Comparison of ENCODE assay signal across 9 cellular contexts in genomic region chr20:13995086-13995665, GRCh38. TPM values are rescaled to one million over a fixed set of nuclear protein-coding genes. Genes with fewer than 3 reads are reported as not detected.
DNase-seq lines count a peak whose midpoint lies in the region; ATAC-seq, FAIRE-seq and TF ChIP-seq lines count a peak whose summit lies in the region.
"Had no signal": no experiment of that assay in that cellular context is flagged by ENCODE, and none has a peak within 500 bp of the region (broad histone marks: within the 10 kb centered on the region; RNA-seq: fewer than 3 reads in every experiment).

Gene MACROD2, plus strand, starts transcription at chr20:13995516.

- no peaks in the 10 kb centered on the region for H3K36me3 ChIP-seq in K562 (ENCODE audit: control insufficient read depth, insufficient read depth, low read length)
- no peaks in the 10 kb centered on the region for H3K36me3 ChIP-seq in vagina

- peak within 1 kb of the TSS; percentile 93 for H3K4me3 Mint-ChIP-seq in progenitor cell of endocrine pancreas (ENCODE audit: low read depth)

- CTCF ChIA-PET in RWPE1 (lab: Yijun Ruan, JAX) = no interaction called here
- CTCF ChIA-PET in K562 (lab: Yijun Ruan, JAX; ENCODE audit: low intra/inter-chr PET ratio) = no interaction called here

- no TSS peak for BruUV-seq in K562 (replicated peaks; lab: Mats Ljungman, UMichigan)

- H3K9me1 ChIP-seq in K562 (ENCODE audit: control insufficient read depth, insufficient read depth, low read length) = no peaks in the 10 kb centered on the region

- TF ChIP-seq POLR2A in K562 (conservative IDR thresholded peaks at IDR 0.05) (no peak), vagina (IDR thresholded peaks at IDR 0.05) (peak in 1 of 2 donors; percentile 18)

- FAIRE-seq in K562 (lab: Jason Lieb, UNC) = no peak

- DNase-seq in ELR (ENCODE audit: low read depth) (peak; percentile 53), LoVo (ENCODE audit: low spot score) (peak; percentile 98), RWPE1 (ENCODE audit: low spot score) (peak; percentile 99), K562 (ENCODE audit: extremely low read depth in 1 of 4, low spot score in 3 of 4) (peak in 2 of 4 experiments; percentile 4 to 7), hippocampal formation (lab: John Stamatoyannopoulos, UW) (peak; percentile 80 to 81), progenitor cell of endocrine pancreas (ENCODE audit: low spot score, unreplicated experiment) (peak; percentile 99), vagina (ENCODE audit: extremely low spot score in 2 of 2) (peak in 1 of 2 donors; percentile 90)

- TF ChIP-seq EP300 in K562 (IDR thresholded peaks at IDR 0.05; ENCODE audit: low read length) = no peak

- no peaks in the 10 kb centered on the region for H3K27me3 ChIP-seq in K562 (ENCODE audit: control insufficient read depth in 2 of 2, insufficient read depth in 2 of 2, low read length in 2 of 2)
- no peaks in the 10 kb centered on the region for H3K27me3 ChIP-seq in vagina

- ATAC-seq in K562 (no peak; the same call in 2 of the 3 replicates), GM21528 (IDR thresholded peaks at IDR 0.05; ENCODE audit: low FRiP score, unreplicated experiment) (no peak)

- no peak for TF ChIP-seq CTCF in RWPE1 (conservative IDR thresholded peaks at IDR 0.05; ENCODE audit: low read depth)
- TF ChIP-seq CTCF in K562 (IDR thresholded peaks at IDR 0.05 in 2 of 3, conservative IDR thresholded peaks at IDR 0.05 in 1 of 3; ENCODE audit: insufficient read depth in 2 of 3, low read depth in 1 of 3, low read length in 3 of 3) = no peak
- peak; percentile 18 for TF ChIP-seq CTCF in progenitor cell of endocrine pancreas (IDR thresholded peaks at IDR 0.05; ENCODE audit: unreplicated experiment)
- TF ChIP-seq CTCF in vagina (IDR thresholded peaks at IDR 0.05) = peak in 1 of 3 experiments; percentile 7

- H3K27ac ChIP-seq in RWPE1 (peak within 1 kb of the TSS; percentile 60), K562 (ENCODE audit: extremely low read depth, low read depth, low read length) (no peak within 1 kb of the TSS), vagina (peak within 1 kb of the TSS; percentile 45)

- H3K4me1 Mint-ChIP-seq in progenitor cell of endocrine pancreas (ENCODE audit: low read depth) = peaks cover 8% of the 10 kb centered on the region

- intact Hi-C loops in K562 (cut with micrococcal nuclease) = no loop called here
- intact Hi-C loops in vagina (cut with DNase I) = no loop called here

- H4K20me1 ChIP-seq in K562 (replicated peaks; ENCODE audit: control insufficient read depth, insufficient read depth, low read length) = no peaks in the 10 kb centered on the region

- in situ Hi-C loops in K562 (cut with MboI) = no loop called here

- H2AFZ ChIP-seq in K562 (ENCODE audit: low read depth, low read length) = no peak within 1 kb of the TSS

- no peaks in the 10 kb centered on the region for H3K36me3 Mint-ChIP-seq in progenitor cell of endocrine pancreas (ENCODE audit: insufficient read depth)

- H3K9me3 ChIP-seq in K562 (replicated peaks; ENCODE audit: control insufficient read depth, insufficient read depth, low read depth, low read length) = no peaks in the 10 kb centered on the region
- no peaks in the 10 kb centered on the region for H3K9me3 ChIP-seq in vagina

- peak within 1 kb of the TSS; percentile 92 for H3K27ac Mint-ChIP-seq in progenitor cell of endocrine pancreas

- no peak for TF ChIP-seq RAD21 in K562 (CRISPR knock-in tag; conservative IDR thresholded peaks at IDR 0.05 in 1 of 2, IDR thresholded peaks at IDR 0.05 in 1 of 2)

- H3K27me3 Mint-ChIP-seq in progenitor cell of endocrine pancreas = peaks cover 11% of the 10 kb centered on the region

- no peak within 1 kb of the TSS for H3K9ac ChIP-seq in K562 (ENCODE audit: insufficient read depth in 1 of 2, low read depth in 2 of 2, low read length in 2 of 2)

- POLR2A ChIA-PET in RWPE1 (lab: Yijun Ruan, JAX; ENCODE audit: low non-redundant PET) (interaction anchor here (0.6 kb wide), 1 partner anchor 158 kb away, joined by 4 read pairs; no protein-coding TSS in a partner anchor), K562 (lab: Yijun Ruan, JAX) (interaction anchor here (0.6 kb wide), 1 partner anchor 761 kb away, joined by 5 read pairs; no protein-coding TSS in a partner anchor)

- H3K4me1 ChIP-seq in K562 (replicated peaks in 1 of 2; ENCODE audit: control insufficient read depth in 2 of 2, insufficient read depth in 2 of 2, low read length in 2 of 2) (no peaks in the 10 kb centered on the region), vagina (peaks cover 7% of the 10 kb centered on the region)

- 64% methylated on average over 17 of the region's 61 CpGs for WGBS in K562 (ENCODE audit: insufficient coverage, low coverage, missing lambda C conversion rate)

- H3K9me3 Mint-ChIP-seq in progenitor cell of endocrine pancreas (ENCODE audit: low read depth) = peaks cover 12% of the 10 kb centered on the region

- H3K4me3 ChIP-seq in K562 (no peak within 1 kb of the TSS), vagina (peak within 1 kb of the TSS; percentile 67 to 94)

- H3K79me2 ChIP-seq in K562 (ENCODE audit: control insufficient read depth, insufficient read depth, low read length) = no peaks in the 10 kb centered on the region

- no peak within 1 kb of the TSS for H3K4me2 ChIP-seq in K562 (ENCODE audit: insufficient read depth, low read length)

TF ChIP-seq in K562, 482 proteins besides CTCF, POLR2A, EP300 and RAD21:
- TF ChIP-seq ELF2 (CRISPR knock-in tag; IDR thresholded peaks at IDR 0.05) (no peak), SMC3 (conservative IDR thresholded peaks at IDR 0.05; ENCODE audit: insufficient read depth, low read depth, low read length) (no peak), HSF4 (CRISPR knock-in tag; IDR thresholded peaks at IDR 0.05; ENCODE audit: borderline replicate concordance) (no peak), NRF1 (conservative IDR thresholded peaks at IDR 0.05 in 1 of 2, IDR thresholded peaks at IDR 0.05 in 1 of 2) (peak; percentile 39 to 60; a peak in 3 of 4 replicates), ARID3B (CRISPR knock-in tag; IDR thresholded peaks at IDR 0.05; ENCODE audit: borderline replicate concordance) (no peak), HDGF (IDR thresholded peaks at IDR 0.05) (no peak)
TF ChIP-seq in K562: peak in this region for 1.

RNA-seq across cellular contexts. Expression of gene MACROD2, which starts in this region (rescaled TPM):
- not detected in 2 replicates for total RNA-seq in K562 (2011; cell fraction: chromatin; rRNA removed; ENCODE audit: low replicate concordance)
- total RNA-seq in K562 (2011; cell fraction: nucleolus; rRNA removed) = not detected in 2 replicates
- total RNA-seq in K562 (2011; cell fraction: nucleoplasm; rRNA removed) = not detected in 2 replicates
- total RNA-seq in K562 (2014; rRNA removed) (not detected in 2 replicates), K562 (2014; rRNA removed; fragmentation: Illumina TruSeq; extraction: Trizol) (not detected in 2 replicates), K562 (2015; rRNA removed; fragmentation: Illumina TruSeq; extraction: Trizol) (not detected in 2 replicates), K562 (2021) (not detected in 2 replicates), progenitor cell of endocrine pancreas (6.4 and 7.6 TPM in 2 replicates), vagina (12.5 TPM)
- polyA plus RNA-seq in K562 (2011; rRNA removed) (not detected in 2 replicates), K562 (2014; fragmentation: Illumina TruSeq; extraction: Trizol) (not detected in 2 replicates), K562 (2014; fragmentation: Nextera tagmentation; extraction: Ambion mirVana) (not detected), K562 (2014; rRNA removed) (not detected in 2 replicates)
- polyA plus RNA-seq in K562 (2011; cell fraction: cytosol; rRNA removed) = not detected in 2 replicates
- not detected in 2 replicates for polyA plus RNA-seq in K562 (2011; cell fraction: nucleus; rRNA removed)
- polyA plus RNA-seq in K562 (2012) = not detected in 2 replicates
- not detected in 2 replicates for polyA minus RNA-seq in K562 (2011; rRNA and poly(A)+ RNA removed)
- polyA minus RNA-seq in K562 (2011; cell fraction: cytosol; rRNA and poly(A)+ RNA removed) = not detected in 2 replicates
- not detected in 2 replicates for polyA minus RNA-seq in K562 (2011; cell fraction: nucleus; rRNA and poly(A)+ RNA removed)
- total RNA-seq: T-helper 1 cell treated with Interleukin-12 subunit alpha and Interleukin-12 subunit beta and Interleukin-4 antibody, amounts not matched to agents 30 ng/mL and 1 ng/mL, for 36 hours had no signal
